1 cellular context compared by ENCODE assay signal in the genomic region with DNA sequence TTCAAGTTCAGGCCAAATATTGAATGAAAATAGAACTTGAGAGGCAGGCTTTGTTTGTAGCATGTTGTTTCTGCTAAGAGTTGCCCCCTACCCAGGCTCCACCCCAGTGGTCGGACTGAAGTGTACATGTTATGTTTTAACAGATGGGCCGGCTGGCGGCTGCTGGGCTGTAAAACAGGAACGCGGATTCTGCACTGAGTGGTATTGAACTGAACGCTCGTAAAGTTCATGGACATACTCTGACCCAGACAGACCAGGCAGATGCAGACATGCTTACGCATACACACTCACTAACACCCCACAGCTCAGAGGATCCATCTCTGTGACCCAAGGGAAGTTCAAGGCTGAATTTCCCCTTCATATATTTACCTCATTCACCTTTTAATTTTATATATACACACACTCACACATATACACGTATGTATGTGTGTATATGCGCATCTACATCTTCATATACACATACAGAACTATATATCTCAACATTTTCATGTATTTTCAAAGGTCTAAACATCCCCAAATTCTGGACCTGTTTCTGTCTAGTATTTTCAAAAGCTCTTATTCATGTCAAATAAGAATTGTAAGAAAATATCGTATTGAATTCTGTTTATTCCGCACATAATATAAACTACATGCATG.
A peak's percentile ranks its signal among the peaks of the same experiment; 100 is the strongest.
TF ChIP-seq lines count a peak whose summit lies in the region.

No MANE protein-coding gene starts in this region.

TF ChIP-seq in HEK293, 187 proteins besides CTCF, POLR2A, EP300 and RAD21 (continued from another document):
- TF ChIP-seq ZNF561 (tag by site-specific recombination; IDR thresholded peaks at IDR 0.05; ENCODE audit: borderline replicate concordance), result 0 out of 2 replicates have a peak, but pooled peaks have one; percentile 20
- TF ChIP-seq ZIC2 (tag by site-specific recombination; IDR thresholded peaks at IDR 0.05), result peak; percentile 58
- no peak for TF ChIP-seq ZNF175 (tag by site-specific recombination; IDR thresholded peaks at IDR 0.05)
- TF ChIP-seq ZBTB17 (tag by site-specific recombination; IDR thresholded peaks at IDR 0.05), result no peak
- TF ChIP-seq ZBTB8A (tag by site-specific recombination; IDR thresholded peaks at IDR 0.05), result no peak
- TF ChIP-seq ZNF555 (tag by site-specific recombination; conservative IDR thresholded peaks at IDR 0.05), result no peak
- TF ChIP-seq ZNF423 (tag by site-specific recombination; IDR thresholded peaks at IDR 0.05), result no peak
- TF ChIP-seq OVOL3 (tag by site-specific recombination; IDR thresholded peaks at IDR 0.05), result no peak
- no peak for TF ChIP-seq ZNF48 (tag by site-specific recombination; IDR thresholded peaks at IDR 0.05)
- TF ChIP-seq, protein P1, sequence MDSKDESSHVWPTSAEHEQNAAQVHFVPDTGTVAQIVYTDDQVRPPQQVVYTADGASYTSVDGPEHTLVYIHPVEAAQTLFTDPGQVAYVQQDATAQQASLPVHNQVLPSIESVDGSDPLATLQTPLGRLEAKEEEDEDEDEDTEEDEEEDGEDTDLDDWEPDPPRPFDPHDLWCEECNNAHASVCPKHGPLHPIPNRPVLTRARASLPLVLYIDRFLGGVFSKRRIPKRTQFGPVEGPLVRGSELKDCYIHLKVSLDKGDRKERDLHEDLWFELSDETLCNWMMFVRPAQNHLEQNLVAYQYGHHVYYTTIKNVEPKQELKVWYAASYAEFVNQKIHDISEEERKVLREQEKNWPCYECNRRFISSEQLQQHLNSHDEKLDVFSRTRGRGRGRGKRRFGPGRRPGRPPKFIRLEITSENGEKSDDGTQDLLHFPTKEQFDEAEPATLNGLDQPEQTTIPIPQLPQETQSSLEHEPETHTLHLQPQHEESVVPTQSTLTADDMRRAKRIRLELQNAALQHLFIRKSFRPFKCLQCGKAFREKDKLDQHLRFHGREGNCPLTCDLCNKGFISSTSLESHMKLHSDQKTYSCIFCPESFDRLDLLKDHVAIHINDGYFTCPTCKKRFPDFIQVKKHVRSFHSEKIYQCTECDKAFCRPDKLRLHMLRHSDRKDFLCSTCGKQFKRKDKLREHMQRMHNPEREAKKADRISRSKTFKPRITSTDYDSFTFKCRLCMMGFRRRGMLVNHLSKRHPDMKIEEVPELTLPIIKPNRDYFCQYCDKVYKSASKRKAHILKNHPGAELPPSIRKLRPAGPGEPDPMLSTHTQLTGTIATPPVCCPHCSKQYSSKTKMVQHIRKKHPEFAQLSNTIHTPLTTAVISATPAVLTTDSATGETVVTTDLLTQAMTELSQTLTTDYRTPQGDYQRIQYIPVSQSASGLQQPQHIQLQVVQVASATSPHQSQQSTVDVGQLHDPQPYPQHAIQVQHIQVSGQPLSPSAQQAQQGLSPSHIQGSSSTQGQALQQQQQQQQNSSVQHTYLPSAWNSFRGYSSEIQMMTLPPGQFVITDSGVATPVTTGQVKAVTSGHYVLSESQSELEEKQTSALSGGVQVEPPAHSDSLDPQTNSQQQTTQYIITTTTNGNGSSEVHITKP (tag by site-specific recombination; IDR thresholded peaks at IDR 0.05), result peak; percentile 25; the same call in 1 of the 2 replicates
- TF ChIP-seq MZF1 (tag by site-specific recombination; IDR thresholded peaks at IDR 0.05; ENCODE audit: borderline replicate concordance), result no peak
- TF ChIP-seq KLF7 (tag by site-specific recombination; IDR thresholded peaks at IDR 0.05; ENCODE audit: borderline replicate concordance), result no peak
- no peak for TF ChIP-seq ZEB2 (tag by site-specific recombination; IDR thresholded peaks at IDR 0.05)
- TF ChIP-seq, protein P2, sequence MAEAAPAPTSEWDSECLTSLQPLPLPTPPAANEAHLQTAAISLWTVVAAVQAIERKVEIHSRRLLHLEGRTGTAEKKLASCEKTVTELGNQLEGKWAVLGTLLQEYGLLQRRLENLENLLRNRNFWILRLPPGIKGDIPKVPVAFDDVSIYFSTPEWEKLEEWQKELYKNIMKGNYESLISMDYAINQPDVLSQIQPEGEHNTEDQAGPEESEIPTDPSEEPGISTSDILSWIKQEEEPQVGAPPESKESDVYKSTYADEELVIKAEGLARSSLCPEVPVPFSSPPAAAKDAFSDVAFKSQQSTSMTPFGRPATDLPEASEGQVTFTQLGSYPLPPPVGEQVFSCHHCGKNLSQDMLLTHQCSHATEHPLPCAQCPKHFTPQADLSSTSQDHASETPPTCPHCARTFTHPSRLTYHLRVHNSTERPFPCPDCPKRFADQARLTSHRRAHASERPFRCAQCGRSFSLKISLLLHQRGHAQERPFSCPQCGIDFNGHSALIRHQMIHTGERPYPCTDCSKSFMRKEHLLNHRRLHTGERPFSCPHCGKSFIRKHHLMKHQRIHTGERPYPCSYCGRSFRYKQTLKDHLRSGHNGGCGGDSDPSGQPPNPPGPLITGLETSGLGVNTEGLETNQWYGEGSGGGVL (tag by site-specific recombination; IDR thresholded peaks at IDR 0.05), result no peak
- no peak for TF ChIP-seq ZNF830 (tag by site-specific recombination; IDR thresholded peaks at IDR 0.05; ENCODE audit: low read depth)
- no peak for TF ChIP-seq SP3 (tag by site-specific recombination; IDR thresholded peaks at IDR 0.05)
TF ChIP-seq in HEK293: peak in this region for 5.
